In genomic region chr20:57593134-57593886, GRCh38 we compare ENCODE assay signal across 18 cellular contexts. TPM values are rescaled to one million over a fixed set of nuclear protein-coding genes. Genes with fewer than 3 reads are reported as not detected.
DNase-seq lines count a peak whose midpoint lies in the region; ATAC-seq and TF ChIP-seq lines count a peak whose summit lies in the region.
"Had no signal": no experiment of that assay in that cellular context is flagged by ENCODE, and none has a peak within 500 bp of the region (broad histone marks: within the 10 kb centered on the region; RNA-seq: fewer than 3 reads in every experiment).

No MANE protein-coding gene starts in this region.

- H3K36me3 Mint-ChIP-seq in activated CD4-positive, alpha-beta T cell treated with anti-CD3 and anti-CD28 coated beads, Interleukin-2, amount 10 ng/mL, durations not matched to agents 7 days and 5 days (ENCODE audit: low read depth) = no peaks in the 10 kb centered on the region
- no peaks in the 10 kb centered on the region for H3K36me3 Mint-ChIP-seq in activated CD4-positive, alpha-beta T cell treated with anti-CD3 and anti-CD28 coated beads, Interleukin-2, amount 10 ng/mL, durations not matched to agents 24 days and 14 days (ENCODE audit: low read depth)
- H3K36me3 Mint-ChIP-seq in natural killer cell treated with Interleukin-12 subunit alpha and Interleukin-12 subunit beta and Interleukin-15 and Interleukin-18, amount 100 ng/mL, for 72 hours = no peaks in the 10 kb centered on the region

- H3K4me3 ChIP-seq in Peyer's patch (no peak overlapping the region), right lobe of liver (no peak overlapping the region), esophagus muscularis mucosa (no peak overlapping the region)
- H3K4me3 ChIP-seq: heart left ventricle, left ventricle myocardium inferior, uterus had no signal

- POLR2A ChIA-PET in activated CD4-positive, alpha-beta T cell treated with anti-CD3 and anti-CD28 coated beads, Interleukin-2, amount 10 ng/mL, durations not matched to agents 7 days and 5 days (lab: Charles Lee) = no interaction called here

- H3K36me3 ChIP-seq in Peyer's patch (no peaks in the 10 kb centered on the region), right lobe of liver (no peaks in the 10 kb centered on the region), esophagus muscularis mucosa (no peaks in the 10 kb centered on the region)
- H3K36me3 ChIP-seq: heart left ventricle, left ventricle myocardium inferior, neutrophil, uterus had no signal

- no peak for TF ChIP-seq EP300 in esophagus muscularis mucosa (IDR thresholded peaks at IDR 0.05)

- CTCF ChIA-PET in activated CD4-positive, alpha-beta T cell treated with anti-CD3 and anti-CD28 coated beads, Interleukin-2, amount 10 ng/mL, durations not matched to agents 7 days and 5 days (lab: Charles Lee) = interaction anchor here (1.0 kb wide), 1 partner anchor 8 kb away, joined by 3 read pairs; no protein-coding TSS in a partner anchor

- H3K4me1 ChIP-seq in Peyer's patch (peaks cover 0 to 46% (median 6%) of the 10 kb centered on the region in 4 donors), right lobe of liver (peaks cover 0 to 58% (median 28%) of the 10 kb centered on the region in 4 donors), esophagus muscularis mucosa (peaks cover 7 to 23% (median 14%) of the 10 kb centered on the region in 4 donors)
- H3K4me1 ChIP-seq: uterus had no signal

- H3K4me1 Mint-ChIP-seq in activated CD4-positive, alpha-beta T cell treated with anti-CD3 and anti-CD28 coated beads, Interleukin-2, amount 10 ng/mL, durations not matched to agents 7 days and 5 days = peaks cover 2% of the 10 kb centered on the region
- peaks cover 2% of the 10 kb centered on the region for H3K4me1 Mint-ChIP-seq in activated CD4-positive, alpha-beta T cell treated with anti-CD3 and anti-CD28 coated beads, Interleukin-2, amount 10 ng/mL, durations not matched to agents 24 days and 14 days
- peaks cover 0 to 9% of the 10 kb centered on the region in 2 donors for H3K4me1 Mint-ChIP-seq in natural killer cell treated with Interleukin-12 subunit alpha and Interleukin-12 subunit beta and Interleukin-15 and Interleukin-18, amount 100 ng/mL, for 72 hours (ENCODE audit: low read depth in 2 of 2)

- no peaks in the 10 kb centered on the region for H3K9me3 ChIP-seq in Peyer's patch
- no peaks in the 10 kb centered on the region for H3K9me3 ChIP-seq in right lobe of liver
- no peaks in the 10 kb centered on the region for H3K9me3 ChIP-seq in esophagus muscularis mucosa
- H3K9me3 ChIP-seq: heart left ventricle, left ventricle myocardium inferior, neutrophil, SK-N-SH, uterus had no signal

- ATAC-seq in right lobe of liver (peak in 2 of 4 donors; percentile 0 to 3), GM21723 (IDR thresholded peaks at IDR 0.05; ENCODE audit: unreplicated experiment) (no peak)
- ATAC-seq in natural killer cell treated with Interleukin-12 subunit alpha and Interleukin-12 subunit beta and Interleukin-15 and Interleukin-18, amount 100 ng/mL, for 72 hours = no peak

- intact Hi-C loops in activated CD4-positive, alpha-beta T cell treated with anti-CD3 and anti-CD28 coated beads, Interleukin-2, amount 10 ng/mL, durations not matched to agents 24 days and 14 days (cut with micrococcal nuclease) = loop anchor here (5.0 kb wide), 1 partner anchor 211 kb away; no protein-coding TSS in a partner anchor
- intact Hi-C loops in right lobe of liver (cut with DNase I) = loop anchor here (5.0 to 10.0 kb wide), 3 partner anchors 76 to 209 kb away; no protein-coding TSS in a partner anchor
- intact Hi-C loops in esophagus muscularis mucosa (cut with DNase I) = loop anchor here (5.0 kb wide), 1 partner anchor 211 kb away; no protein-coding TSS in a partner anchor

- H3K27me3 ChIP-seq in Peyer's patch (no peaks in the 10 kb centered on the region), right lobe of liver (no peaks in the 10 kb centered on the region), esophagus muscularis mucosa (peaks cover 0 to 13% (median 0%) of the 10 kb centered on the region in 4 donors)
- H3K27me3 ChIP-seq: uterus had no signal

- H3K4me3 Mint-ChIP-seq in activated CD4-positive, alpha-beta T cell treated with anti-CD3 and anti-CD28 coated beads, Interleukin-2, amount 10 ng/mL, durations not matched to agents 7 days and 5 days = no peak overlapping the region
- no peak overlapping the region for H3K4me3 Mint-ChIP-seq in activated CD4-positive, alpha-beta T cell treated with anti-CD3 and anti-CD28 coated beads, Interleukin-2, amount 10 ng/mL, durations not matched to agents 24 days and 14 days
- no peak overlapping the region for H3K4me3 Mint-ChIP-seq in natural killer cell treated with Interleukin-12 subunit alpha and Interleukin-12 subunit beta and Interleukin-15 and Interleukin-18, amount 100 ng/mL, for 72 hours
- H3K4me3 Mint-ChIP-seq: activated T-cell treated with anti-CD3 and anti-CD28 coated beads, Interleukin-2, amount 50 U/mL, for 24 hours; dendritic cell treated with granulocyte-macrophage colony-stimulating factor and Interleukin-4, amounts not matched to agents 40 ng/mL and 50 ng/mL, for 4 days had no signal

- H3K27ac ChIP-seq in Peyer's patch (peak overlapping the region in 1 of 4 donors; percentile 61), right lobe of liver (peak overlapping the region in 2 of 3 donors; percentile 96 to 98), esophagus muscularis mucosa (replicated peaks in 1 of 4) (no peak overlapping the region)
- H3K27ac ChIP-seq: C4-2B, heart left ventricle, left ventricle myocardium inferior, neutrophil, uterus had no signal

- H3K27me3 Mint-ChIP-seq in activated CD4-positive, alpha-beta T cell treated with anti-CD3 and anti-CD28 coated beads, Interleukin-2, amount 10 ng/mL, durations not matched to agents 7 days and 5 days = peaks cover 9% of the 10 kb centered on the region
- peaks cover 8% of the 10 kb centered on the region for H3K27me3 Mint-ChIP-seq in activated CD4-positive, alpha-beta T cell treated with anti-CD3 and anti-CD28 coated beads, Interleukin-2, amount 10 ng/mL, durations not matched to agents 24 days and 14 days
- H3K27me3 Mint-ChIP-seq in natural killer cell treated with Interleukin-12 subunit alpha and Interleukin-12 subunit beta and Interleukin-15 and Interleukin-18, amount 100 ng/mL, for 72 hours = no peaks in the 10 kb centered on the region

- TF ChIP-seq POLR2A in Peyer's patch (IDR thresholded peaks at IDR 0.05) = peak in 1 of 2 donors; percentile 40
- TF ChIP-seq POLR2A in right lobe of liver (IDR thresholded peaks at IDR 0.05) = no peak
- no peak for TF ChIP-seq POLR2A in esophagus muscularis mucosa (IDR thresholded peaks at IDR 0.05; ENCODE audit: low read depth)

- TF ChIP-seq CTCF in Peyer's patch (IDR thresholded peaks at IDR 0.05) (no peak), right lobe of liver (IDR thresholded peaks at IDR 0.05) (no peak), esophagus muscularis mucosa (IDR thresholded peaks at IDR 0.05) (no peak)

- no peak for DNase-seq in activated CD4-positive, alpha-beta T cell treated with anti-CD3 and anti-CD28 coated beads, Interleukin-2, amount 10 ng/mL, durations not matched to agents 7 days and 5 days
- no peak for DNase-seq in activated CD4-positive, alpha-beta T cell treated with anti-CD3 and anti-CD28 coated beads, Interleukin-2, amount 10 ng/mL, durations not matched to agents 24 days and 14 days
- DNase-seq in Peyer's patch = peak in 2 of 3 donors; percentile 77 to 85
- DNase-seq in right lobe of liver = peak in 1 of 3 donors; percentile 74
- DNase-seq in natural killer cell treated with Interleukin-12 subunit alpha and Interleukin-12 subunit beta and Interleukin-15 and Interleukin-18, amount 100 ng/mL, for 72 hours (ENCODE audit: low spot score) = no peak
- no peak for DNase-seq in esophagus muscularis mucosa (ENCODE audit: extremely low spot score)
- DNase-seq in D341Med (ENCODE audit: low spot score) = no peak
- DNase-seq: HCEC 1CT, left ventricle myocardium inferior, SK-N-SH, uterus had no signal

- WGBS in right lobe of liver (ENCODE audit: insufficient coverage, low coverage, low lambda C conversion rate, missing lambda C conversion rate) = 28% methylated on average over 8 of the region's 17 CpGs
- WGBS in esophagus muscularis mucosa = 68% methylated on average over 16 of the region's 17 CpGs

- H3K9me3 Mint-ChIP-seq in activated CD4-positive, alpha-beta T cell treated with anti-CD3 and anti-CD28 coated beads, Interleukin-2, amount 10 ng/mL, durations not matched to agents 7 days and 5 days = no peaks in the 10 kb centered on the region
- no peaks in the 10 kb centered on the region for H3K9me3 Mint-ChIP-seq in activated CD4-positive, alpha-beta T cell treated with anti-CD3 and anti-CD28 coated beads, Interleukin-2, amount 10 ng/mL, durations not matched to agents 24 days and 14 days
- H3K9me3 Mint-ChIP-seq in natural killer cell treated with Interleukin-12 subunit alpha and Interleukin-12 subunit beta and Interleukin-15 and Interleukin-18, amount 100 ng/mL, for 72 hours = no peaks in the 10 kb centered on the region
- H3K9me3 Mint-ChIP-seq: activated T-cell treated with anti-CD3 and anti-CD28 coated beads, Interleukin-2, amount 50 U/mL, for 24 hours; dendritic cell treated with granulocyte-macrophage colony-stimulating factor and Interleukin-4, amounts not matched to agents 40 ng/mL and 50 ng/mL, for 4 days had no signal

- H3K27ac Mint-ChIP-seq in activated CD4-positive, alpha-beta T cell treated with anti-CD3 and anti-CD28 coated beads, Interleukin-2, amount 10 ng/mL, durations not matched to agents 7 days and 5 days = peak overlapping the region; percentile 33
- H3K27ac Mint-ChIP-seq in activated CD4-positive, alpha-beta T cell treated with anti-CD3 and anti-CD28 coated beads, Interleukin-2, amount 10 ng/mL, durations not matched to agents 24 days and 14 days = no peak overlapping the region
- H3K27ac Mint-ChIP-seq in natural killer cell treated with Interleukin-12 subunit alpha and Interleukin-12 subunit beta and Interleukin-15 and Interleukin-18, amount 100 ng/mL, for 72 hours = peak overlapping the region in 1 of 2 donors; percentile 50
- H3K27ac Mint-ChIP-seq: activated T-cell treated with anti-CD3 and anti-CD28 coated beads, Interleukin-2, amount 50 U/mL, for 24 hours; dendritic cell treated with granulocyte-macrophage colony-stimulating factor and Interleukin-4, amounts not matched to agents 40 ng/mL and 50 ng/mL, for 4 days had no signal

RNA-seq across cellular contexts. Expression of gene ZBP1, which starts 26.9 kb away (rescaled TPM):
- 10 to 100 TPM; 28.3 to 31.4 TPM for total RNA-seq in activated CD4-positive, alpha-beta T cell treated with anti-CD3 and anti-CD28 coated beads, Interleukin-2, amount 10 ng/mL, durations not matched to agents 7 days and 5 days
- 0.51 and 0.62 TPM in 2 replicates for total RNA-seq in activated CD4-positive, alpha-beta T cell treated with anti-CD3 and anti-CD28 coated beads, Interleukin-2, amount 10 ng/mL, durations not matched to agents 24 days and 14 days
- 10 to 100 TPM in 1 of 4 donors, 1 to 10 TPM in 2, not detected in 1; 2.3 to 14.0 (median 9.8) TPM for total RNA-seq in Peyer's patch
- total RNA-seq in right lobe of liver = under 1 TPM in 4 of 6 experiments, not detected in 2; 0.14 to 0.75 (median 0.36) TPM
- total RNA-seq in natural killer cell treated with Interleukin-12 subunit alpha and Interleukin-12 subunit beta and Interleukin-15 and Interleukin-18, amount 100 ng/mL, for 72 hours = 1 to 10 TPM; 4.8 to 4.9 TPM
- total RNA-seq in esophagus muscularis mucosa = under 1 TPM in 2 of 4 donors, not detected in 2; 0.33 to 0.75 TPM
- total RNA-seq: left ventricle myocardium inferior, RPMI7951 had no signal

RNA-seq across cellular contexts. Expression of gene PCK1, which starts 32.4 kb away (rescaled TPM):
- not detected for total RNA-seq in activated CD4-positive, alpha-beta T cell treated with anti-CD3 and anti-CD28 coated beads, Interleukin-2, amount 10 ng/mL, durations not matched to agents 7 days and 5 days
- total RNA-seq in activated CD4-positive, alpha-beta T cell treated with anti-CD3 and anti-CD28 coated beads, Interleukin-2, amount 10 ng/mL, durations not matched to agents 24 days and 14 days = not detected in 2 replicates
- total RNA-seq in Peyer's patch (1,000 to 10,000 TPM in 1 of 4 donors, 100 to 1,000 TPM in 2, 10 to 100 TPM in 1; 98.2 to 2,194 (median 572) TPM), right lobe of liver (1,000 to 10,000 TPM in 2 of 6 experiments, 100 to 1,000 TPM in 4; 187 to 1,757 (median 778) TPM), esophagus muscularis mucosa (under 1 TPM in 3 of 4 donors, not detected in 1; under 0.01 to 0.63 (median 0.06) TPM)
- total RNA-seq in natural killer cell treated with Interleukin-12 subunit alpha and Interleukin-12 subunit beta and Interleukin-15 and Interleukin-18, amount 100 ng/mL, for 72 hours = not detected
- total RNA-seq: RPMI7951 had no signal

Comparison
In these comparisons a context has a peak if more than half of its experiments do, and no peak if none do; other contexts are left out.
1. DNase-seq: peak in Peyer's patch (2 of 3); none in activated CD4-positive, alpha-beta T cell treated with anti-CD3 and anti-CD28 coated beads, Interleukin-2, amount 10 ng/mL, durations not matched to agents 7 days and 5 days (single experiment), activated CD4-positive, alpha-beta T cell treated with anti-CD3 and anti-CD28 coated beads, Interleukin-2, amount 10 ng/mL, durations not matched to agents 24 days and 14 days (single experiment), natural killer cell treated with Interleukin-12 subunit alpha and Interleukin-12 subunit beta and Interleukin-15 and Interleukin-18, amount 100 ng/mL, for 72 hours (single experiment), esophagus muscularis mucosa (single experiment) and D341Med (single experiment).
2. H3K27ac ChIP-seq: peak in right lobe of liver (2 of 3); none in esophagus muscularis mucosa (0 of 4).
3. RNA of gene PCK1, which starts 32.4 kb away (total RNA-seq): 187 to 1,757 TPM in right lobe of liver and 98.2 to 2,194 TPM in Peyer's patch; under 0.01 to 0.63 TPM in esophagus muscularis mucosa, not detected in activated CD4-positive, alpha-beta T cell treated with anti-CD3 and anti-CD28 coated beads, Interleukin-2, amount 10 ng/mL, durations not matched to agents 24 days and 14 days, not detected in activated CD4-positive, alpha-beta T cell treated with anti-CD3 and anti-CD28 coated beads, Interleukin-2, amount 10 ng/mL, durations not matched to agents 7 days and 5 days and not detected in natural killer cell treated with Interleukin-12 subunit alpha and Interleukin-12 subunit beta and Interleukin-15 and Interleukin-18, amount 100 ng/mL, for 72 hours; every median in the first group is over 10 times any median in the second.